Comparison of ENCODE assay signal across 18 cellular contexts in the genomic region with DNA sequence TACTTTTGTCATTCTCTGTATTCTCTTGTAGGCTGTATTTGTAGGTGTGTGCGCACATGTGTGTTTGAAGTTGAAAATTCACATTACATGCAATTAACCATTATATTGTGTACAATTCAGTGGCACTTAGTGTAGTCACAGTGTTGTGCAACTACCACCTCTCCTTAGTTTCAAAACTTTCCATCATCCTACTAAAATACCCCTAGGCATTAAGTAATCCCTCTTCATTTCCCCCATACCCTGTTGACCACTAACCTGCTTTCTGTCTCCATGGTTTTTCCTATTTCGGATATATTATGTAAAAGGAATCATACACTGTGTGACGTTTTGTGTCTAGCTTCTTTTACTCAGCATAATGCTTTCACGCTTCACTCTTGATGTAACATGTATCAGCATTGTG. TPM values are rescaled to one million over a fixed set of nuclear protein-coding genes. Genes with fewer than 3 reads are reported as not detected.
DNase-seq lines count a peak whose midpoint lies in the region; TF ChIP-seq lines count a peak whose summit lies in the region.
"Had no signal": no experiment of that assay in that cellular context is flagged by ENCODE, and none has a peak within 500 bp of the region (broad histone marks: within the 10 kb centered on the region; RNA-seq: fewer than 3 reads in every experiment).

No MANE protein-coding gene starts in this region.

- no peak overlapping the region for H2AK5ac ChIP-seq in trophoblast cell (ENCODE audit: low read length)

- no peak overlapping the region for H3K18ac ChIP-seq in trophoblast cell (ENCODE audit: low read length)

- H3K27ac ChIP-seq in trophoblast cell (ENCODE audit: low read depth, low read length): no peak overlapping the region
- H3K27ac ChIP-seq: upper lobe of left lung had no signal

- H3K79me1 ChIP-seq in trophoblast cell (ENCODE audit: low read length): no peaks in the 10 kb centered on the region

- no peaks in the 10 kb centered on the region for H3K27me3 ChIP-seq in trophoblast cell (ENCODE audit: insufficient read depth, low read length)
- H3K27me3 ChIP-seq: upper lobe of left lung had no signal

- TF ChIP-seq CTCF in NB4 (IDR thresholded peaks at IDR 0.05; ENCODE audit: low read depth, low read length) (no peak), fibroblast of villous mesenchyme (IDR thresholded peaks at IDR 0.05; ENCODE audit: insufficient read depth, low read depth, low read length) (no peak)

- peaks cover 0 to 4% of the 10 kb centered on the region in 2 experiments for H3K4me1 ChIP-seq in trophoblast cell (ENCODE audit: control insufficient read depth in 1 of 2, insufficient read depth in 2 of 2, low read length in 2 of 2)

- no peak overlapping the region for H3K9ac ChIP-seq in trophoblast cell (ENCODE audit: low read length)
- H3K9ac ChIP-seq: SK-N-SH had no signal

- H3K9me3 ChIP-seq in trophoblast cell (ENCODE audit: insufficient read depth, low read depth, low read length): no peaks in the 10 kb centered on the region
- H3K9me3 ChIP-seq: SK-N-SH, upper lobe of left lung had no signal

- H2AFZ ChIP-seq in trophoblast cell (ENCODE audit: insufficient read depth, low read length, poor library complexity): no peak overlapping the region

- no peak overlapping the region for H4K91ac ChIP-seq in trophoblast cell (ENCODE audit: low read depth, low read length)

- H3K4me3 ChIP-seq in NB4 (ENCODE audit: low read depth, low read length) (no peak overlapping the region), fibroblast of villous mesenchyme (ENCODE audit: low read depth, low read length) (no peak overlapping the region), trophoblast cell (ENCODE audit: low read depth, low read length) (no peak overlapping the region)
- H3K4me3 ChIP-seq: GM12878, upper lobe of left lung had no signal

- peaks cover 28% of the 10 kb centered on the region for H3K79me2 ChIP-seq in trophoblast cell (ENCODE audit: control insufficient read depth, insufficient read depth, low read length, poor library complexity)

- no peak for TF ChIP-seq POLR2A in NB4 (IDR thresholded peaks at IDR 0.05; ENCODE audit: extremely low read depth, insufficient read length)

- no peak overlapping the region for H3K23ac ChIP-seq in trophoblast cell (ENCODE audit: low read length)

- H2BK120ac ChIP-seq in trophoblast cell (ENCODE audit: insufficient read depth, low read length, poor library complexity): no peak overlapping the region

- H4K12ac ChIP-seq in trophoblast cell (ENCODE audit: low read depth, low read length): no peak overlapping the region

- H3K14ac ChIP-seq in trophoblast cell (ENCODE audit: low read length): no peak overlapping the region

- no peak overlapping the region for H2BK12ac ChIP-seq in trophoblast cell (ENCODE audit: low read length)

- DNase-seq in GF-D8 (lab: John Stamatoyannopoulos, UW) (peak; percentile 39), NB4 (ENCODE audit: low read depth) (peak; percentile 12), fibroblast of villous mesenchyme (ENCODE audit: low read depth) (peak; percentile 33), trophoblast cell (peak; percentile 11 to 65), NCI-H526 treated with DMSO at 0.1 percent for 48 hours (lab: John Stamatoyannopoulos, UW) (no peak), NCI-H2081 (lab: John Stamatoyannopoulos, UW) (no peak)
- DNase-seq in effector CD4-positive, alpha-beta T cell: no peak
- DNase-seq: activated CD4-positive, alpha-beta memory T cell treated with anti-CD3 and anti-CD28 coated beads for 36 hours; activated naive CD8-positive, alpha-beta T cell treated with anti-CD3 and anti-CD28 coated beads, Interleukin-2, amount 10 ng/mL, durations not matched to agents 7 days and 5 days; activated T-cell treated with anti-CD3 and anti-CD28 coated beads, Interleukin-2, amount 50 U/mL, for 48 hours; COR-L47; effector CD8-positive, alpha-beta T cell; left cardiac atrium; NCI-H187; NCI-H446 treated with DMSO at 0.1 percent for 48 hours; SK-N-SH; upper lobe of left lung had no signal

- peaks cover 2 to 4% of the 10 kb centered on the region in 2 experiments for H3K36me3 ChIP-seq in trophoblast cell (ENCODE audit: control insufficient read depth in 1 of 2, insufficient read depth in 2 of 2, low read length in 2 of 2)

- no peak overlapping the region for H2BK5ac ChIP-seq in trophoblast cell (ENCODE audit: low read depth, low read length, poor library complexity)

- H4K8ac ChIP-seq in trophoblast cell (ENCODE audit: low read depth, low read length): no peak overlapping the region

- no CpG with 5 or more reads among the region's 4 CpGs for WGBS in trophoblast cell (ENCODE audit: extremely low coverage, insufficient coverage, insufficient read length)

- peak overlapping the region; percentile 99 for H3K4ac ChIP-seq in trophoblast cell (ENCODE audit: low read depth, low read length)

- H3K4me2 ChIP-seq in trophoblast cell (ENCODE audit: low read length): no peak overlapping the region
- H3K4me2 ChIP-seq: SK-N-SH had no signal

RNA-seq across cellular contexts. Expression of gene LSM14A, which starts 16.1 kb away (rescaled TPM):
- total RNA-seq in fibroblast of villous mesenchyme: 72.1 and 74.1 TPM in 2 replicates
- 122 and 128 TPM in 2 replicates for polyA plus RNA-seq in trophoblast cell (2013)

Comparison
In these comparisons a context has a peak if more than half of its experiments do, and no peak if none do; other contexts are left out.
1. DNase-seq: peak in GF-D8 (single experiment), NB4 (single experiment), fibroblast of villous mesenchyme (single experiment) and trophoblast cell (2 of 2); none in NCI-H526 treated with DMSO at 0.1 percent for 48 hours (single experiment), effector CD4-positive, alpha-beta T cell (single experiment) and NCI-H2081 (0 of 2).